In the genomic region with DNA sequence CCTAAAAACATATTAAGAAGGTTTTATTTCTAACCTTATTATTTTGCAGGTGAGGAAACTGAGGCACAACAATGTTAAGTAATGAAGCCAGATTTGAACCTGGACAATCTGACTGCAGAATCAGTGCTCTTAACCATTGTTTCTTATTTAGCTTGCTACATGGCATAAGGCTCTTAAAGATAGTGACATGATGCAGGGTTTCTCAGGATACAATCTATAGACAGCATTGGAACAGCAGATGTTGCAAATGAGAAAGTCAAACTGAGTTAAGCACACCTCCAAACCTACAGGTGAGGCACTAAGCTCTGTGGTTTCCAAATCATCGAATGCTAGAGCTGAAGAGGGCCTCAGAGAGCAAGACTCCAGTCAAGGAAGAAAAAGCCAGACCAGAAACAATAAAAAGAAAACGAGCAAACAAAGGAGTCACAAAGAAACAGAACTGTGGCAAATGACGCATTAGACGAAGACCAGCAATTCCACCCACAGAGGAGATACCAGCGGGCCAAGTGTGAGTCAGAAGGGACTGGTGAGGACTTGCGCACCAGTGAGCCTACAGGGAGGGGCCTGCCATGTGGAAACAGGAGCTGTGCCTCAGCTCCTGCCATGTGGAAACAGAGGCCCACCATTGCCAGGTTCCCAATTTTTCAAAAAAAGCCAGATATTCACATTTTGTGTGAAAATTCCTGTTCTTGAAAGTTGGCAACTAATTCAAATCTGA, we compare ENCODE assay signal across 8 cellular contexts. TPM values are rescaled to one million over a fixed set of nuclear protein-coding genes. Genes with fewer than 3 reads are reported as not detected.
A peak's percentile ranks its signal among the peaks of the same experiment; 100 is the strongest.
DNase-seq lines count a peak whose midpoint lies in the region; ATAC-seq, FAIRE-seq and TF ChIP-seq lines count a peak whose summit lies in the region.

No MANE protein-coding gene starts in this region.

- TF ChIP-seq EP300 in H1 (IDR thresholded peaks at IDR 0.05; ENCODE audit: borderline replicate concordance in 1 of 2, low read depth in 2 of 2, low read length in 2 of 2), result no peak

- H3K4me2 ChIP-seq in H1 (ENCODE audit: insufficient read depth in 1 of 2, low read depth in 2 of 2, low read length in 2 of 2) (no peak overlapping the region), skeletal muscle satellite cell (ENCODE audit: low read length) (peak overlapping the region; percentile 62)

- H3K79me2 ChIP-seq in H1 (ENCODE audit: control insufficient read depth in 1 of 2, insufficient read depth in 2 of 2, low read length in 2 of 2), result no peaks in the 10 kb centered on the region; a peak in 1 of 4 replicates

- H3K23ac ChIP-seq in H1 (ENCODE audit: insufficient read length), result no peak overlapping the region

- TF ChIP-seq POLR2A in H1 (IDR thresholded peaks at IDR 0.05; ENCODE audit: control extremely low read depth in 1 of 2, low read depth in 2 of 2, low read length in 2 of 2), result no peak

- no peak overlapping the region for H3K18ac ChIP-seq in H1 (ENCODE audit: extremely low read depth, low read length)

- H2BK120ac ChIP-seq in H1 (replicated peaks; ENCODE audit: low read depth, low read length), result no peak overlapping the region

- POLR2A ChIA-PET in H1 (lab: Charles Lee; ENCODE audit: partially characterized antibody), result no interaction called here

- CTCF ChIA-PET in H1 (lab: Charles Lee; ENCODE audit: partially characterized antibody), result interaction anchor here (1.0 to 1.3 kb wide), 2 partner anchors 10 to 13 kb away, joined by 3 read pairs; no protein-coding TSS in a partner anchor

- H3K36me3 ChIP-seq in H1 (ENCODE audit: control insufficient read depth in 2 of 4, insufficient read depth in 4 of 4, low read length in 3 of 4) (no peaks in the 10 kb centered on the region), skeletal muscle satellite cell (ENCODE audit: insufficient read depth, low read length) (no peaks in the 10 kb centered on the region)

- H3K27me3 ChIP-seq in H1 (replicated peaks in 1 of 4; ENCODE audit: control insufficient read depth in 3 of 4, extremely low read depth in 1 of 4, insufficient read depth in 3 of 4, low read length in 3 of 4), result no peaks in the 10 kb centered on the region
- no peaks in the 10 kb centered on the region for H3K27me3 ChIP-seq in skeletal muscle satellite cell (ENCODE audit: control insufficient read depth, insufficient read depth, low read length)

- peak; percentile 31 for ATAC-seq in GM19324 (IDR thresholded peaks at IDR 0.05; ENCODE audit: low FRiP score, unreplicated experiment)
- peak; percentile 55 for ATAC-seq in HG03439 (IDR thresholded peaks at IDR 0.05; ENCODE audit: unreplicated experiment)

- H3K9ac ChIP-seq in H1 (replicated peaks in 1 of 4; ENCODE audit: extremely low read depth in 1 of 4, low read depth in 3 of 4, low read length in 3 of 4) (no peak overlapping the region), skeletal muscle satellite cell (ENCODE audit: low read depth, low read length) (peak overlapping the region; percentile 53)

- H4K20me1 ChIP-seq in H1 (replicated peaks in 1 of 2; ENCODE audit: control insufficient read depth in 1 of 2, insufficient read depth in 2 of 2, low read length in 2 of 2), result no peaks in the 10 kb centered on the region

- no peak overlapping the region for H3K27ac ChIP-seq in H1 (ENCODE audit: low read depth, low read length)

- WGBS in H1 (ENCODE audit: extremely low coverage in 1 of 2, insufficient coverage in 1 of 2, insufficient read length in 1 of 2, insufficient replicate concordance in 2 of 2, low coverage in 1 of 2, low lambda C conversion rate in 2 of 2, missing lambda C conversion rate in 1 of 2), 2 experiments, result 93% methylated on average over 6 of the region's 6 CpGs; no CpG with 5 or more reads in 1 of the 2 experiments

- H3K4ac ChIP-seq in H1 (replicated peaks; ENCODE audit: insufficient read length, low read depth, low read length), result peak overlapping the region; percentile 9

- no peak overlapping the region for H2BK12ac ChIP-seq in H1 (ENCODE audit: low read depth, low read length)

- TF ChIP-seq RAD21 in H1 (IDR thresholded peaks at IDR 0.05 in 1 of 2, conservative IDR thresholded peaks at IDR 0.05 in 1 of 2; ENCODE audit: low read depth in 2 of 2, low read length in 2 of 2), result no peak

- H3K4me3 ChIP-seq in H1 (ENCODE audit: extremely low read depth in 1 of 4, insufficient read depth in 2 of 4, low read depth in 3 of 4, low read length in 4 of 4), result no peak overlapping the region
- H3K4me3 ChIP-seq in skeletal muscle satellite cell (ENCODE audit: low read length), result no peak overlapping the region

- H3K56ac ChIP-seq in H1 (replicated peaks; ENCODE audit: insufficient read length, low read depth, low read length), result no peak overlapping the region

- H3K79me1 ChIP-seq in H1 (ENCODE audit: low read depth, low read length), result no peaks in the 10 kb centered on the region; the same call in 1 of the 2 replicates

- no peak overlapping the region for H2AFZ ChIP-seq in H1 (ENCODE audit: low read length)

- H4K91ac ChIP-seq in H1 (replicated peaks; ENCODE audit: insufficient read length, low read length), result no peak overlapping the region

- DNase-seq in A172 (ENCODE audit: low spot score) (peak; percentile 78), H1 (ENCODE audit: low read depth in 1 of 2, low spot score in 2 of 2) (no peak), NCI-H1417 treated with DMSO at 0.1 percent for 48 hours (lab: John Stamatoyannopoulos, UW) (no peak), midbrain (lab: John Stamatoyannopoulos, UW) (no peak)
- DNase-seq in activated CD4-positive, CD25-positive, alpha-beta regulatory T cell treated with anti-CD3 and anti-CD28 coated beads, Interleukin-2, amount 50 U/mL, for 72 hours, result peak; percentile 64

- H2BK5ac ChIP-seq in H1 (ENCODE audit: low read depth, low read length), result no peak overlapping the region

- H2BK15ac ChIP-seq in H1 (ENCODE audit: low read length), result no peak overlapping the region

- no peaks in the 10 kb centered on the region for H3K23me2 ChIP-seq in H1 (ENCODE audit: low read depth, low read length)

- H4K8ac ChIP-seq in H1 (ENCODE audit: extremely low read depth, insufficient read depth, low read length), result no peak overlapping the region

- no peak overlapping the region for H4K5ac ChIP-seq in H1 (ENCODE audit: insufficient read length, low read depth, low read length)

- TF ChIP-seq CTCF in H1 (IDR thresholded peaks at IDR 0.05; ENCODE audit: control extremely low read depth in 1 of 3, insufficient read depth in 1 of 3, low read depth in 1 of 3, low read length in 3 of 3), result no peak

- H3K4me1 ChIP-seq in H1 (replicated peaks in 1 of 4; ENCODE audit: control insufficient read depth in 3 of 4, insufficient read depth in 4 of 4, low read length in 3 of 4), result peaks cover 0 to 7% (median 3%) of the 10 kb centered on the region in 4 experiments; a peak in 3 of 7 replicates
- peaks cover 20% of the 10 kb centered on the region for H3K4me1 ChIP-seq in skeletal muscle satellite cell (ENCODE audit: control insufficient read depth, insufficient read depth, low read length)

- no peaks in the 10 kb centered on the region for H3K9me3 ChIP-seq in H1 (ENCODE audit: insufficient read depth in 2 of 2, low read depth in 1 of 2, low read length in 1 of 2)
- H3K9me3 ChIP-seq in skeletal muscle satellite cell (replicated peaks; ENCODE audit: low read length), result no peaks in the 10 kb centered on the region

- H2BK20ac ChIP-seq in H1 (ENCODE audit: low read length), result no peak overlapping the region

- H2AK5ac ChIP-seq in H1 (ENCODE audit: low read depth, low read length), result no peak overlapping the region

- no peak for FAIRE-seq in H1 (lab: Jason Lieb, UNC)

- no peak overlapping the region for H3K14ac ChIP-seq in H1 (ENCODE audit: insufficient read length)

TF ChIP-seq in H1, 55 proteins besides CTCF, POLR2A, EP300 and RAD21 (continues in another document):
- TF ChIP-seq PHF8 (conservative IDR thresholded peaks at IDR 0.05; ENCODE audit: low read depth, low read length) (no peak), SP4 (IDR thresholded peaks at IDR 0.05; ENCODE audit: low read length) (no peak), KDM4A (IDR thresholded peaks at IDR 0.05; ENCODE audit: low read depth, low read length, severe bottlenecking) (no peak), TBP (IDR thresholded peaks at IDR 0.05; ENCODE audit: low read depth, low read length) (no peak), GTF2F1 (IDR thresholded peaks at IDR 0.05; ENCODE audit: borderline replicate concordance, low read depth, low read length) (no peak), EGR1 (IDR thresholded peaks at IDR 0.05; ENCODE audit: borderline replicate concordance, low read depth, low read length) (no peak)
- TF ChIP-seq, protein P1, sequence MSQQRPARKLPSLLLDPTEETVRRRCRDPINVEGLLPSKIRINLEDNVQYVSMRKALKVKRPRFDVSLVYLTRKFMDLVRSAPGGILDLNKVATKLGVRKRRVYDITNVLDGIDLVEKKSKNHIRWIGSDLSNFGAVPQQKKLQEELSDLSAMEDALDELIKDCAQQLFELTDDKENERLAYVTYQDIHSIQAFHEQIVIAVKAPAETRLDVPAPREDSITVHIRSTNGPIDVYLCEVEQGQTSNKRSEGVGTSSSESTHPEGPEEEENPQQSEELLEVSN (IDR thresholded peaks at IDR 0.05), result no peak

RNA-seq across cellular contexts. Expression of a gene that starts 14.4 kb away (rescaled TPM):
- total RNA-seq in A172 (2014; rRNA removed; shearing (Covaris generic)), result 34.9 and 42.4 TPM in 2 replicates
- 5.5 and 6.0 TPM in 2 replicates for total RNA-seq in H1 (2021; fragmentation: NEBNext Ultra II Directional; extraction: Animal tissue kit (Norgen Biotek cat#: 25700))
- polyA plus RNA-seq in H1 (2011; rRNA removed), result 2.8 and 5.3 TPM in 2 replicates
- 5.6 TPM for polyA plus RNA-seq in H1 (2011; cell fraction: cytosol; rRNA removed)
- polyA plus RNA-seq in H1 (2011; cell fraction: nucleus; rRNA removed), result 1.8 TPM
- polyA plus RNA-seq in H1 (2012, experiment 1 of 2), result 2.7 to 5.7 TPM (median 3.0 TPM) in 4 replicates
- polyA plus RNA-seq in H1 (2012, experiment 2 of 2), result 2.1 TPM
- 8.4 TPM for polyA plus RNA-seq in H1 (2013, experiment 1 of 2)
- polyA plus RNA-seq in H1 (2013, experiment 2 of 2), result 11.1 TPM
- polyA minus RNA-seq in H1 (2011; rRNA and poly(A)+ RNA removed), result 2.6 and 7.8 TPM in 2 replicates
- polyA minus RNA-seq in H1 (2011; cell fraction: cytosol; rRNA and poly(A)+ RNA removed), result 4.0 TPM
- polyA minus RNA-seq in H1 (2011; cell fraction: nucleus; rRNA and poly(A)+ RNA removed), result 8.1 TPM
- total RNA-seq in skeletal muscle satellite cell (2012; rRNA removed), result 16.2 and 20.1 TPM in 2 replicates

Comparison
In these comparisons a context has a peak if more than half of its experiments do, and no peak if none do; other contexts are left out.
1. DNase-seq: peak in A172 (single experiment) and activated CD4-positive, CD25-positive, alpha-beta regulatory T cell treated with anti-CD3 and anti-CD28 coated beads, Interleukin-2, amount 50 U/mL, for 72 hours (single experiment); none in H1 (0 of 2), NCI-H1417 treated with DMSO at 0.1 percent for 48 hours (single experiment) and midbrain (single experiment).